11 cellular contexts compared by ENCODE assay signal in genomic region chr10:127293640-127294039, GRCh38.
DNase-seq lines count a peak whose midpoint lies in the region; ATAC-seq, FAIRE-seq and TF ChIP-seq lines count a peak whose summit lies in the region.
"Had no signal": no experiment of that assay in that cellular context is flagged by ENCODE, and none has a peak within 500 bp of the region (broad histone marks: within the 10 kb centered on the region; RNA-seq: fewer than 3 reads in every experiment).

No MANE protein-coding gene starts in this region.

- peak overlapping the region; percentile 15 for H3K4me3 Mint-ChIP-seq in activated naive CD8-positive, alpha-beta T cell

- peaks cover 4% of the 10 kb centered on the region for H3K9me3 Mint-ChIP-seq in activated naive CD8-positive, alpha-beta T cell (ENCODE audit: low read depth)

- ATAC-seq in HG03442 (IDR thresholded peaks at IDR 0.05; ENCODE audit: unreplicated experiment), result no peak
- ATAC-seq: SK-N-SH treated with all-trans-retinoic acid at 6 μM for 48 hours had no signal

- DNase-seq in HFF-Myc (ENCODE audit: extremely low read depth, low read depth) (peak; percentile 5), T-helper 9 cell (peak; percentile 8), HTR-8/SVneo (ENCODE audit: insufficient read length, low spot score) (no peak), iPS-NIHi7 (ENCODE audit: extremely low spot score) (no peak)
- DNase-seq in stimulated activated CD4-positive, alpha-beta T cell treated with anti-CD3 and anti-CD28 coated beads, TNF-alpha, amount 100 ng/mL, for 48 hours (ENCODE audit: low read depth in 3 of 3), result peak; percentile 1 to 21 (median 19)
- DNase-seq: NCI-H526 treated with DMSO at 0.1 percent for 48 hours had no signal

- no peak for FAIRE-seq in HTR-8/SVneo (lab: Jason Lieb, UNC)
- FAIRE-seq: astrocyte, GM19239 had no signal

- H3K27me3 Mint-ChIP-seq in activated naive CD8-positive, alpha-beta T cell, result peaks cover 29% of the 10 kb centered on the region

- TF ChIP-seq CTCF in HFF-Myc (IDR thresholded peaks at IDR 0.05; ENCODE audit: low read depth, low read length, missing control alignments), result no peak

- no peaks in the 10 kb centered on the region for H3K36me3 Mint-ChIP-seq in activated naive CD8-positive, alpha-beta T cell

- no peak overlapping the region for H3K27ac Mint-ChIP-seq in activated naive CD8-positive, alpha-beta T cell

- no peak overlapping the region for H3K4me3 ChIP-seq in HFF-Myc (replicated peaks; ENCODE audit: low read depth, low read length)

- H3K4me1 Mint-ChIP-seq in activated naive CD8-positive, alpha-beta T cell (ENCODE audit: low read depth), result peaks cover 33% of the 10 kb centered on the region

Comparison
In these comparisons a context has a peak if more than half of its experiments do, and no peak if none do; other contexts are left out.
1. DNase-seq: peak in HFF-Myc (single experiment), T-helper 9 cell (single experiment) and stimulated activated CD4-positive, alpha-beta T cell treated with anti-CD3 and anti-CD28 coated beads, TNF-alpha, amount 100 ng/mL, for 48 hours (3 of 3); none in HTR-8/SVneo (single experiment) and iPS-NIHi7 (single experiment).